ENCODE assay signal across 1 cellular context in genomic region chr1:16796179-16796578, GRCh38. TPM values are rescaled to one million over a fixed set of nuclear protein-coding genes. Genes with fewer than 3 reads are reported as not detected.
"Had no signal": no experiment of that assay in that cellular context is flagged by ENCODE, and none has a peak within 500 bp of the region (broad histone marks: within the 10 kb centered on the region; RNA-seq: fewer than 3 reads in every experiment).

No MANE protein-coding gene starts in this region.

RNA-seq across cellular contexts. Expression of gene RNU1-4, which starts 55.9 kb away (rescaled TPM):
- polyA plus RNA-seq: adrenal gland had no signal
